Comparison of ENCODE assay signal across 8 cellular contexts in genomic region chr13:107373551-107373950, GRCh38.
DNase-seq lines count a peak whose midpoint lies in the region; ATAC-seq, FAIRE-seq and TF ChIP-seq lines count a peak whose summit lies in the region.

No MANE protein-coding gene starts in this region.

- no peak overlapping the region for H3K56ac ChIP-seq in IMR-90 (ENCODE audit: extremely low read depth, insufficient read depth, low read length)

- H4K91ac ChIP-seq in IMR-90 (ENCODE audit: insufficient read depth, low read depth, low read length), result peak overlapping the region; percentile 53

- peak; percentile 82 for DNase-seq in ACHN
- peak; percentile 91 for DNase-seq in IMR-90
- DNase-seq in SW480 (ENCODE audit: low spot score), result peak; percentile 23
- DNase-seq in iPS-NIHi7 (ENCODE audit: extremely low spot score), result peak; percentile 27
- no peak for DNase-seq in activated CD4-positive, alpha-beta T cell treated with anti-CD3 and anti-CD28 coated beads for 48 hours
- no peak for DNase-seq in COLO668 (lab: John Stamatoyannopoulos, UW; ENCODE audit: unreplicated experiment)
- no peak for DNase-seq in activated CD4-positive, alpha-beta T cell treated with anti-CD3 and anti-CD28 coated beads, Interleukin-2, amount 10 ng/mL, durations not matched to agents 7 days and 5 days
- DNase-seq in GM12891 (ENCODE audit: insufficient read length, low spot score), result no peak

- no peaks in the 10 kb centered on the region for H3K27me3 ChIP-seq in IMR-90 (ENCODE audit: control insufficient read depth, insufficient read depth, low read length)

- peak overlapping the region; percentile 78 for H3K4ac ChIP-seq in IMR-90 (ENCODE audit: low read depth, low read length)

- H3K9me3 Mint-ChIP-seq in activated CD4-positive, alpha-beta T cell treated with anti-CD3 and anti-CD28 coated beads, Interleukin-2, amount 10 ng/mL, durations not matched to agents 7 days and 5 days, result no peaks in the 10 kb centered on the region

- peak overlapping the region; percentile 36 for H2BK5ac ChIP-seq in IMR-90 (ENCODE audit: low read depth, low read length, poor library complexity, severe bottlenecking)

- peak; percentile 50 for ATAC-seq in IMR-90 (ENCODE audit: low read depth)

- POLR2A ChIA-PET in IMR-90 (lab: Charles Lee; ENCODE audit: unreplicated experiment), result no interaction called here
- POLR2A ChIA-PET in activated CD4-positive, alpha-beta T cell treated with anti-CD3 and anti-CD28 coated beads, Interleukin-2, amount 10 ng/mL, durations not matched to agents 7 days and 5 days (lab: Charles Lee), result no interaction called here

- H2AK9ac ChIP-seq in IMR-90 (replicated peaks; ENCODE audit: low read depth, low read length, poor library complexity), result no peak overlapping the region

- peak overlapping the region; percentile 62 for H3K14ac ChIP-seq in IMR-90 (replicated peaks; ENCODE audit: low read depth, low read length)

- peak overlapping the region; percentile 17 for H2AK5ac ChIP-seq in IMR-90 (ENCODE audit: low read depth, low read length)

- no peaks in the 10 kb centered on the region for H4K20me1 ChIP-seq in IMR-90 (ENCODE audit: insufficient read depth, low read length)

- peak overlapping the region; percentile 20 to 76 for H4K8ac ChIP-seq in IMR-90 (ENCODE audit: low read depth in 2 of 2, low read length in 2 of 2)

- H3K9ac ChIP-seq in IMR-90 (ENCODE audit: low read depth, low read length), result peak overlapping the region; percentile 51; the same call in 1 of the 2 replicates

- peak overlapping the region; percentile 73 for H3K27ac ChIP-seq in IMR-90 (ENCODE audit: insufficient read depth, low read length)

- in situ Hi-C loops in ACHN (cut with HindIII; ENCODE audit: low pct_ligation_motif_present, low pct_unique_long_range_greater_than_20kb, low sequenced_read_pairs) (loop anchor here (25.0 kb wide), 1 partner anchor 314 kb away; no protein-coding TSS in a partner anchor), IMR-90 (cut with MboI; ENCODE audit: low sequenced_read_pairs) (loop anchor here (5.0 to 25.0 kb wide), 3 partner anchors 281 to 789 kb away; a partner anchor contains a TSS)

- CTCF ChIA-PET in IMR-90 (lab: Yijun Ruan, JAX), result interaction anchor here (0.7 to 2.0 kb wide), 3 partner anchors 277 to 498 kb away, joined by 3 to 12 read pairs (median 3); no protein-coding TSS in a partner anchor
- CTCF ChIA-PET in activated CD4-positive, alpha-beta T cell treated with anti-CD3 and anti-CD28 coated beads, Interleukin-2, amount 10 ng/mL, durations not matched to agents 7 days and 5 days (lab: Charles Lee), result no interaction called here

- H3K4me1 Mint-ChIP-seq in activated CD4-positive, alpha-beta T cell treated with anti-CD3 and anti-CD28 coated beads, Interleukin-2, amount 10 ng/mL, durations not matched to agents 7 days and 5 days, result no peaks in the 10 kb centered on the region

- dilution Hi-C loops in IMR-90 (cut with HindIII; ENCODE audit: low sequenced_read_pairs, unreplicated experiment), result no loop called here

- H3K4me3 ChIP-seq in IMR-90 (ENCODE audit: insufficient read depth, low read depth, low read length), result no peak overlapping the region

- no peaks in the 10 kb centered on the region for H3K9me3 ChIP-seq in IMR-90 (ENCODE audit: control insufficient read depth, insufficient read depth, low read length)

- no TSS peak for BruUV-seq in IMR-90 (replicated peaks; lab: Mats Ljungman, UMichigan)

- no peaks in the 10 kb centered on the region for H3K36me3 ChIP-seq in IMR-90 (ENCODE audit: control insufficient read depth, insufficient read depth, low read length)

- peaks cover 18% of the 10 kb centered on the region for H3K4me1 ChIP-seq in IMR-90 (ENCODE audit: control insufficient read depth, insufficient read depth, low read length)

- intact Hi-C loops in IMR-90 (cut with micrococcal nuclease), result loop anchor here (1.0 to 5.0 kb wide), 7 partner anchors 77 to 782 kb away; no protein-coding TSS in a partner anchor

- H3K18ac ChIP-seq in IMR-90 (ENCODE audit: low read depth, low read length), result peak overlapping the region; percentile 70; the same call in 1 of the 2 replicates

- no peak overlapping the region for H3K4me2 ChIP-seq in IMR-90 (ENCODE audit: low read depth, low read length)

- no peak overlapping the region for H3K4me3 Mint-ChIP-seq in activated CD4-positive, alpha-beta T cell treated with anti-CD3 and anti-CD28 coated beads, Interleukin-2, amount 10 ng/mL, durations not matched to agents 7 days and 5 days

- TF ChIP-seq RAD21 in IMR-90 (IDR thresholded peaks at IDR 0.05; ENCODE audit: low read length), result peak; percentile 76

- H4K5ac ChIP-seq in IMR-90 (ENCODE audit: low read depth, low read length), result peak overlapping the region; percentile 70; the same call in 1 of the 2 replicates

- H3K36me3 Mint-ChIP-seq in activated CD4-positive, alpha-beta T cell treated with anti-CD3 and anti-CD28 coated beads, Interleukin-2, amount 10 ng/mL, durations not matched to agents 7 days and 5 days (ENCODE audit: low read depth), result no peaks in the 10 kb centered on the region

- H3K27ac Mint-ChIP-seq in activated CD4-positive, alpha-beta T cell treated with anti-CD3 and anti-CD28 coated beads, Interleukin-2, amount 10 ng/mL, durations not matched to agents 7 days and 5 days, result no peak overlapping the region

- H2BK20ac ChIP-seq in IMR-90 (ENCODE audit: low read depth, low read length), result peak overlapping the region; percentile 92

- H2BK120ac ChIP-seq in IMR-90 (ENCODE audit: low read depth, low read length), result peak overlapping the region; percentile 83

- H2BK15ac ChIP-seq in IMR-90 (ENCODE audit: low read depth, low read length), result peak overlapping the region; percentile 77; the same call in 2 of the 3 replicates

- peak overlapping the region; percentile 50; the same call in 1 of the 2 replicates for H3K23ac ChIP-seq in IMR-90 (ENCODE audit: low read depth, low read length)

- peak; percentile 84 for TF ChIP-seq CTCF in IMR-90 (conservative IDR thresholded peaks at IDR 0.05; ENCODE audit: low read depth, low read length)

- WGBS in IMR-90 (ENCODE audit: extremely low coverage in 2 of 2, insufficient read length in 1 of 2), 2 experiments, result no CpG with 5 or more reads among the region's 3 CpGs

- no peak for TF ChIP-seq POLR2A in IMR-90 (IDR thresholded peaks at IDR 0.05; ENCODE audit: low read depth, low read length)
- TF ChIP-seq POLR2A in GM12891 (IDR thresholded peaks at IDR 0.05; ENCODE audit: low read depth, low read length), result no peak

- peaks cover 34 to 46% of the 10 kb centered on the region in 2 experiments for H3K79me1 ChIP-seq in IMR-90 (ENCODE audit: low read depth in 1 of 2, low read length in 2 of 2)

- no peak for FAIRE-seq in GM12891 (lab: Jason Lieb, UNC)

- H3K27me3 Mint-ChIP-seq in activated CD4-positive, alpha-beta T cell treated with anti-CD3 and anti-CD28 coated beads, Interleukin-2, amount 10 ng/mL, durations not matched to agents 7 days and 5 days, result no peaks in the 10 kb centered on the region

- no peak overlapping the region for H2AFZ ChIP-seq in IMR-90 (replicated peaks; ENCODE audit: low read length, poor library complexity)

- H3K9me1 ChIP-seq in IMR-90 (ENCODE audit: insufficient read depth, low read length), result peaks cover 14% of the 10 kb centered on the region

TF ChIP-seq in IMR-90, 13 proteins besides CTCF, POLR2A, EP300 and RAD21:
- TF ChIP-seq CEBPB (IDR thresholded peaks at IDR 0.05; ENCODE audit: low read depth, low read length), result peak; percentile 75
- no peak for TF ChIP-seq CHD1 (IDR thresholded peaks at IDR 0.05; ENCODE audit: low read depth, low read length)
- no peak for TF ChIP-seq USF2 (IDR thresholded peaks at IDR 0.05; ENCODE audit: low read depth, low read length)
- TF ChIP-seq SMC3 (IDR thresholded peaks at IDR 0.05; ENCODE audit: low read depth, low read length), result peak; percentile 81
- no peak for TF ChIP-seq MAZ (IDR thresholded peaks at IDR 0.05; ENCODE audit: borderline replicate concordance, low read depth, low read length)
- TF ChIP-seq FOS (IDR thresholded peaks at IDR 0.05; ENCODE audit: low read depth, low read length), result peak; percentile 78
- peak; percentile 92 for TF ChIP-seq MXI1 (IDR thresholded peaks at IDR 0.05; ENCODE audit: borderline replicate concordance, low read depth, low read length)

TF ChIP-seq in GM12891, 5 proteins besides CTCF, POLR2A, EP300 and RAD21:
- TF ChIP-seq POU2F2 (IDR thresholded peaks at IDR 0.05; ENCODE audit: low read depth, low read length), result no peak
- no peak for TF ChIP-seq POLR2AphosphoS5 (IDR thresholded peaks at IDR 0.05; ENCODE audit: low read depth, low read length)

Comparison
In these comparisons a context has a peak if more than half of its experiments do, and no peak if none do; other contexts are left out.
1. DNase-seq: peak in ACHN (single experiment), IMR-90 (single experiment), SW480 (single experiment) and iPS-NIHi7 (single experiment); none in activated CD4-positive, alpha-beta T cell treated with anti-CD3 and anti-CD28 coated beads for 48 hours (single experiment), COLO668 (single experiment), activated CD4-positive, alpha-beta T cell treated with anti-CD3 and anti-CD28 coated beads, Interleukin-2, amount 10 ng/mL, durations not matched to agents 7 days and 5 days (single experiment) and GM12891 (single experiment).